9 cellular contexts compared by ENCODE assay signal in the genomic region with DNA sequence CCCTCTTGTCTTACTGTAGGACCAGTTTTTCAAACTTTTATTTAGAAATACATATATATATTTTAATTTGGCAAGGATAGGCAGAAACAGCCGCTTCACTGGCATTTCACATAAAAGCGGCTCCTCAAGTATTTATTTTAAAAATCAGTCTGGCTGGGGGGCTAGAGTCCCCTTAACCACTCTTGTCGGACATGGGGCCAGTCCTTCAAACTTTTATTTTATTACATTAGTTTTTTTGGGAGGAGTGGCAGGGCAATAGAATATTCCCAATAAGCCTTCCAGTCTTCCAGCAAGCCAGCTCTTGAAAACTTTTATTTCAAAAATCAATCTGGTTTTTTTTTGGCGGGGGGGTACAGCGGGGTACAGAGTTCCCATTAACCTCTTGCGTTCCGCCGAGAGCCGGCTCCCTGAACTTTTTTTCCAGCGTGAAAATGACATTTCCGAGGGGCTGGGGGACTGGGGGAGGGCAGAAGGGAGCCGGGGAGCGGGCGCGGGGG.
DNase-seq lines count a peak whose midpoint lies in the region; ATAC-seq and TF ChIP-seq lines count a peak whose summit lies in the region.
"Had no signal": no experiment of that assay in that cellular context is flagged by ENCODE, and none has a peak within 500 bp of the region (broad histone marks: within the 10 kb centered on the region; RNA-seq: fewer than 3 reads in every experiment).

No MANE protein-coding gene starts in this region.

- peaks cover 36% of the 10 kb centered on the region for H3K27me3 Mint-ChIP-seq in central memory CD8-positive, alpha-beta T cell
- H3K27me3 Mint-ChIP-seq in nephron (ENCODE audit: low read depth): peaks cover 8% of the 10 kb centered on the region

- H3K4me1 ChIP-seq in KMS-11 (ENCODE audit: low read depth, poor library complexity, severe bottlenecking): peaks cover 10% of the 10 kb centered on the region

- H3K79me2 ChIP-seq in KMS-11 (ENCODE audit: insufficient read depth, low read depth): no peaks in the 10 kb centered on the region

- peaks cover 7% of the 10 kb centered on the region for H3K4me1 Mint-ChIP-seq in central memory CD8-positive, alpha-beta T cell
- peaks cover 38% of the 10 kb centered on the region for H3K4me1 Mint-ChIP-seq in nephron

- H3K4me3 Mint-ChIP-seq in central memory CD8-positive, alpha-beta T cell: peak overlapping the region; percentile 49
- H3K4me3 Mint-ChIP-seq in nephron: peak overlapping the region; percentile 80 to 89 (median 88)

- no peaks in the 10 kb centered on the region for H4K20me1 ChIP-seq in KMS-11 (ENCODE audit: insufficient read depth)

- no peak for TF ChIP-seq CTCF in AG10803 (conservative IDR thresholded peaks at IDR 0.05; ENCODE audit: low read length)
- no peak for TF ChIP-seq CTCF in KMS-11 (conservative IDR thresholded peaks at IDR 0.05; ENCODE audit: low read depth, low read length)
- TF ChIP-seq CTCF in nephron (IDR thresholded peaks at IDR 0.05; ENCODE audit: unreplicated experiment in 3 of 3): no peak

- H3K9ac ChIP-seq in KMS-11: no peak overlapping the region

- H3K27ac Mint-ChIP-seq in central memory CD8-positive, alpha-beta T cell (ENCODE audit: low read depth): no peak overlapping the region
- H3K27ac Mint-ChIP-seq in nephron: peak overlapping the region; percentile 81 to 94 (median 89)

- ATAC-seq in central memory CD8-positive, alpha-beta T cell (replicated peaks; ENCODE audit: extremely low read depth, poor library complexity, severe bottlenecking): no peak
- ATAC-seq in GM18861 (IDR thresholded peaks at IDR 0.05; ENCODE audit: unreplicated experiment): no peak

- peak overlapping the region; percentile 52 for H3K4me3 ChIP-seq in AG10803 (ENCODE audit: low read length)
- H3K4me3 ChIP-seq in KMS-11 (IDR thresholded peaks at IDR 0.05; ENCODE audit: insufficient read depth, low read depth, low read length): no peak overlapping the region

- H3K36me3 Mint-ChIP-seq in central memory CD8-positive, alpha-beta T cell (ENCODE audit: insufficient read depth): peaks cover 4% of the 10 kb centered on the region
- H3K36me3 Mint-ChIP-seq in nephron (ENCODE audit: low read depth): peaks cover 16% of the 10 kb centered on the region

- peak overlapping the region; percentile 21; the same call in 1 of the 2 replicates for H3K4me2 ChIP-seq in KMS-11

- DNase-seq in AG10803 (ENCODE audit: low read depth) (no peak), D341Med (ENCODE audit: low spot score) (no peak), MV-4-11 (lab: John Stamatoyannopoulos, UW) (no peak), Kasumi-1 (lab: John Stamatoyannopoulos, UW) (no peak)
- DNase-seq in central memory CD8-positive, alpha-beta T cell (ENCODE audit: low spot score in 2 of 2): no peak
- DNase-seq: effector CD4-positive, alpha-beta T cell had no signal

- H3K27ac ChIP-seq in KMS-11: no peak overlapping the region

- peak overlapping the region; percentile 50; the same call in 1 of the 2 replicates for H2AFZ ChIP-seq in KMS-11 (ENCODE audit: low read depth)

- no peaks in the 10 kb centered on the region for H3K9me3 Mint-ChIP-seq in central memory CD8-positive, alpha-beta T cell
- no peaks in the 10 kb centered on the region for H3K9me3 Mint-ChIP-seq in nephron

- no peaks in the 10 kb centered on the region; the same call in 1 of the 2 replicates for H3K27me3 ChIP-seq in KMS-11 (ENCODE audit: insufficient read depth, low read depth)

- no peaks in the 10 kb centered on the region for H3K36me3 ChIP-seq in KMS-11 (ENCODE audit: insufficient read depth)
